10 cellular contexts compared by ENCODE assay signal in the genomic region with DNA sequence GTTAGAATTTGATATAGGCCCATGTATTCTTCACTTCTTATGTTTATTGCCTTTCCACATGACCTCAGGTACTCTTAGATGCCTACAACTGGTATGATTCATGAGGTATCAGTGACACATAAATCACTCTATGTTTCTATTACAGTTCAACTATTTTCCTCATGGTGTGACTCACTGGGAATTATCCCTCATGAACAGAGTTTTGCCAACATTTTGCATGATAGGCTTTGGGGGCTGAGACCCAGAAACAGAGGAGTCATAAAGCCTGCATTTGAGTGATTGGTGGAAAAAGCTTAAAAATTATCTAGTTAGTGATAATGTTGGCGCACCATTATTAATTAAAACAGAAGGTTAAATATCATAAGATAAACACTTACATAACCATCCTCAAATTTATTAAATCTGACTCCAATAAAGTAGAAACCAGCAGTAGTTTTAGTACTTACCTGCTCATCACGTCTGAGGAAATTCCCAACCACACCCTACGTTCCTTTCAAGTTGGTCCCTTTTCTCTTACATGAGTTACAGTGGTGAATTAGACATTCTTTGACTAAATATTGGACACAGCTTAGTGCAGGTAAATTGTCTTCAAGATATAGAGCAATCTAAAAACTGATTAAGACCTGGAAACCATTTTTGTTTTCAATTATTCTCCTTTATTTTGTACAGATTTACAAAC.
DNase-seq lines count a peak whose midpoint lies in the region; ATAC-seq and TF ChIP-seq lines count a peak whose summit lies in the region.
"Had no signal": no experiment of that assay in that cellular context is flagged by ENCODE, and none has a peak within 500 bp of the region (broad histone marks: within the 10 kb centered on the region; RNA-seq: fewer than 3 reads in every experiment).

No MANE protein-coding gene starts in this region.

- no peak for TF ChIP-seq EP300 in suprapubic skin (IDR thresholded peaks at IDR 0.05)

- no peaks in the 10 kb centered on the region for H3K36me3 ChIP-seq in suprapubic skin

- H3K27ac ChIP-seq in suprapubic skin: no peak overlapping the region
- H3K27ac ChIP-seq: KMS-11 had no signal

- WGBS in suprapubic skin: 66% methylated on average over 3 of the region's 3 CpGs

- TF ChIP-seq CTCF in GM12865 (IDR thresholded peaks at IDR 0.05; ENCODE audit: insufficient read depth, low read depth, low read length, missing control alignments) (no peak), suprapubic skin (IDR thresholded peaks at IDR 0.05) (no peak)

- ATAC-seq in HG03045 (IDR thresholded peaks at IDR 0.05; ENCODE audit: unreplicated experiment): peak; percentile 54
- no peak for ATAC-seq in GM19455 (IDR thresholded peaks at IDR 0.05; ENCODE audit: unreplicated experiment)

- H3K9me3 ChIP-seq in suprapubic skin: no peaks in the 10 kb centered on the region

- no peaks in the 10 kb centered on the region for H3K4me1 ChIP-seq in suprapubic skin

- DNase-seq in GM12865 (ENCODE audit: low read depth) (peak; percentile 28), astrocyte of the hippocampus (ENCODE audit: low read depth, low spot score) (peak; percentile 68), myocyte (ENCODE audit: low read depth) (peak; percentile 69), suprapubic skin (ENCODE audit: low spot score in 2 of 2) (no peak), erythroblast (lab: John Stamatoyannopoulos, UW) (no peak)
- no peak for DNase-seq in activated CD4-positive, alpha-beta T cell treated with anti-CD3 and anti-CD28 coated beads, Interleukin-2, amount 50 U/mL, for 48 hours
- DNase-seq: activated CD4-positive, alpha-beta memory T cell treated with anti-CD3 and anti-CD28 coated beads, Interleukin-2, amount 10 ng/mL, durations not matched to agents 7 days and 5 days had no signal

- no peaks in the 10 kb centered on the region for H3K27me3 ChIP-seq in suprapubic skin

- H3K4me3 ChIP-seq in GM12865 (ENCODE audit: low read depth, low read length): no peak overlapping the region
- no peak overlapping the region for H3K4me3 ChIP-seq in suprapubic skin

- TF ChIP-seq POLR2A in suprapubic skin (IDR thresholded peaks at IDR 0.05): no peak
- no peak for TF ChIP-seq POLR2A in erythroblast (IDR thresholded peaks at IDR 0.05; ENCODE audit: low read length)

Comparison
In these comparisons a context has a peak if more than half of its experiments do, and no peak if none do; other contexts are left out.
1. DNase-seq: peak in GM12865 (single experiment), astrocyte of the hippocampus (single experiment) and myocyte (single experiment); none in suprapubic skin (0 of 2), activated CD4-positive, alpha-beta T cell treated with anti-CD3 and anti-CD28 coated beads, Interleukin-2, amount 50 U/mL, for 48 hours (0 of 2) and erythroblast (0 of 2).